1 cellular context compared by ENCODE assay signal in genomic region chr10:29650552-29650944, GRCh38.
TF ChIP-seq lines count a peak whose summit lies in the region.

No MANE protein-coding gene starts in this region.

TF ChIP-seq in HepG2, 621 proteins besides CTCF, POLR2A, EP300 and RAD21 (continued from another document):
- TF ChIP-seq JARID2 (CRISPR knock-in tag; IDR thresholded peaks at IDR 0.05; ENCODE audit: insufficient replicate concordance) (no peak), RERE (CRISPR knock-in tag; IDR thresholded peaks at IDR 0.05; ENCODE audit: low read depth) (no peak), ZNF556 (CRISPR knock-in tag; IDR thresholded peaks at IDR 0.05; ENCODE audit: borderline replicate concordance) (no peak)
